Comparison of ENCODE assay signal across 1 cellular context in the genomic region with DNA sequence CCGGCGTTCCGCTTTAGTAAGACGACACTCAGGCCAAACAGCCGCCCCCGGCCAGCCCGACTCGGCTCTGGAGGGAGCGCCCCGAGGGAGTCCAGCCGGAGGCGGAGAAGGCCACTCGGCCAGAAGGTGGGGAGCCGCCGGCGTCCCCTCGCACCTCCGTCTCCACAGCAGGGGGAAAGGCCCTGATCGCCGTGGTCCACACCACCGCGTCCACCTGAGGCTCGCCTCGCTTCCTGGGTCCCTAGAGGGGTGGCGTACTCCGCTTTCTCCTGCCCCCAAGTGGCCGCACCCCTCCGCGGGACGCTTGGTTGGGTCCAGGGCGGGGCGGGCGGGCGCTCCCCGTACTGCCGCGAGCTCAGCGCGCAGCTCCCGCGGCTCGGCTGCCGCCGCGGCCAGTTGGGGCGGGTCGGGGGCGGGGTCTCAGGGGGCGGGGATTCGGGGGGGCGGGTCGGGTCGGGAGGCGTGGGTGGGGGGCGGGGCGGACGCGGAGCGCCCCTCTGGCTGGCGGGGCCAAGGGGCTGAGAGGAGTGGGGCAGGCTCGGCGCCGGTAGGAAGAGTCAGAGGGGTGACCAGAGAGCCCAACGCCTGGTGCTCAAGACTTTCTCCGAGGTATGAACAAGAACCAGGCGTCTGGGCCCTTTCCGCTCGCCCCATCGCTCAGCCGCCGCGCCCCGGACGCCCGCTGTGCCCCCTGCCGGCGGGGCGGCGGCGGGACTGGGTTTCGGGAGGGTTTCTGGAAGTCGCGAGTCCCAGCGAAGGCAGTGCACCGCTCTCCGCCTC.
TF ChIP-seq lines count a peak whose summit lies in the region.

A gene (plus strand): TSS at position 523 of the 780 bp plus-strand sequence. CDS start 37,927 bp downstream, outside the sequence.

TF ChIP-seq in K562, 482 proteins besides CTCF, POLR2A, EP300 and RAD21 (continued from another document and continues in another):
- TF ChIP-seq, protein P1, sequence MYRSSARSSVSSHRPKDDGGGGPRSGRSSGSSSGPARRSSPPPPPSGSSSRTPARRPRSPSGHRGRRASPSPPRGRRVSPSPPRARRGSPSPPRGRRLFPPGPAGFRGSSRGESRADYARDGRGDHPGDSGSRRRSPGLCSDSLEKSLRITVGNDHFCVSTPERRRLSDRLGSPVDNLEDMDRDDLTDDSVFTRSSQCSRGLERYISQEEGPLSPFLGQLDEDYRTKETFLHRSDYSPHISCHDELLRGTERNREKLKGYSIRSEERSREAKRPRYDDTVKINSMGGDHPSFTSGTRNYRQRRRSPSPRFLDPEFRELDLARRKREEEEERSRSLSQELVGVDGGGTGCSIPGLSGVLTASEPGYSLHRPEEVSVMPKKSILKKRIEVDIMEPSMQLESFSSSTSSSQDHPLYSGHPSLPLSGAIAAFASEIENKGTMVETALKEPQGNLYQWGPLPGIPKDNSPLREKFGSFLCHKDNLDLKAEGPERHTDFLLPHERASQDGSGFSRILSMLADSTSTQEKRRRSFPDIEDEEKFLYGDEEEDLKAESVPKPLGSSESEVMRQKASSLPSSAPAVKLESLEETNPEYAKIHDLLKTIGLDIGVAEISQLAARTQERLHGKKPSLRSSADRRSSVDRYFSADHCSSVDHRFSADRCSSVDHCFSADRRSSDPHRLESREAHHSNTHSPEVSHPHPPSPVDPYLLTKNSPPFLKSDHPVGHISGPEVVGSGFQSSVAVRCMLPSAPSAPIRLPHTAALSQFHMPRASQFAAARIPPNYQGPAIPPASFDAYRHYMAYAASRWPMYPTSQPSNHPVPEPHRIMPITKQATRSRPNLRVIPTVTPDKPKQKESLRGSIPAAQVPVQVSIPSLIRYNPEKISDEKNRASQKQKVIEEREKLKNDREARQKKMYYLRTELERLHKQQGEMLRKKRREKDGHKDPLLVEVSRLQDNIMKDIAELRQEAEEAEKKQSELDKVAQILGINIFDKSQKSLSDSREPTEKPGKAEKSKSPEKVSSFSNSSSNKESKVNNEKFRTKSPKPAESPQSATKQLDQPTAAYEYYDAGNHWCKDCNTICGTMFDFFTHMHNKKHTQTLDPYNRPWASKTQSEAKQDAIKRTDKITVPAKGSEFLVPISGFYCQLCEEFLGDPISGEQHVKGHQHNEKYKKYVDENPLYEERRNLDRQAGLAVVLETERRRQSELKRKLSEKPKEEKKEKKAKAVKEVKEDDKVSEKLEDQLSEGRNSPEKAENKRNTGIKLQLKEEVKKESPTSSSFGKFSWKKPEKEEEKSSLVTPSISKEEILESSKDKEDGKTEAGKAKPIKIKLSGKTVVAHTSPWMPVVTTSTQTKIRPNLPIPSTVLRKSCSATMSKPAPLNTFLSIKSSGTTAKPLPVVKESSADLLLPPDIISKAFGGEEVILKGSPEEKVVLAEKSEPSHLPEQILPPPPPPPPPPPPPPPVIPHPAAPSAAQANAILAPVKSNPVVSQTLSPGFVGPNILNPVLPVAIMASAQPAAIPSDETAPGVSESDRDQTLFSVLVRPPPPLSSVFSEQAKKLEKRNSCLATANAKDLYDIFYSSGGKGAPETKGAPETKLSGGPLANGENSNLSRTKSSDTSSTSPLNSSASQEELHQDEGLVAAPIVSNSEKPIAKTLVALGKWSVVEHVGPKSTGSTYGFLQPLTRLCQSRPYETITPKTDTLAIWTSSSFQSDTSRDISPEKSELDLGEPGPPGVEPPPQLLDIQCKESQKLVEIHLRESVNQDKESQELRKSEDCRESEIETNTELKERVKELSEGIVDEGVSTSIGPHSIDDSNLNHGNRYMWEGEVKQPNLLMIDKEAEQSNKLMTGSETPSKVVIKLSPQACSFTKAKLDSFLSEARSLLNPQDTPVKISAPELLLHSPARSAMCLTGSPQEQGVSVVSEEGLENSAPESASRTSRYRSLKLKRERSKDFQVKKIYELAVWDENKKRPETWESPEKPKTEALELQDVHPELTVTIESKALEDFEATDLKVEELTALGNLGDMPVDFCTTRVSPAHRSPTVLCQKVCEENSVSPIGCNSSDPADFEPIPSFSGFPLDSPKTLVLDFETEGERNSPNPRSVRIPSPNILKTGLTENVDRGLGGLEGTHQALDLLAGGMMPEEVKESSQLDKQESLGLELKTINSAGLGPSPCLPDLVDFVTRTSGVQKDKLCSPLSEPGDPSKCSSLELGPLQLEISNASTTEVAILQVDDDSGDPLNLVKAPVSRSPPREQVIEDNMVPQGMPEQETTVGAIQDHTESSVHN (IDR thresholded peaks at IDR 0.05; ENCODE audit: borderline replicate concordance in 1 of 2, low read depth in 1 of 2): no peak
- TF ChIP-seq ILK (tag; IDR thresholded peaks at IDR 0.05; ENCODE audit: borderline replicate concordance, low read depth) (no peak), TBP (optimal IDR thresholded peaks at IDR 0.05; ENCODE audit: low read depth, low read length) (peak; percentile 56), PPARD (CRISPR knock-in tag; IDR thresholded peaks at IDR 0.05) (no peak), ELF4 (CRISPR knock-in tag; IDR thresholded peaks at IDR 0.05) (no peak), ZNF695 (CRISPR knock-in tag; IDR thresholded peaks at IDR 0.05) (no peak), TCF7L2 (IDR thresholded peaks at IDR 0.05; ENCODE audit: low read depth, low read length) (peak; percentile 86), EGR1 (conservative IDR thresholded peaks at IDR 0.05) (peak; percentile 70), ZNF408 (CRISPR knock-in tag; IDR thresholded peaks at IDR 0.05; ENCODE audit: low read depth) (no peak), ZNF551 (CRISPR knock-in tag; IDR thresholded peaks at IDR 0.05) (no peak), ZNF165 (CRISPR knock-in tag; IDR thresholded peaks at IDR 0.05; ENCODE audit: borderline replicate concordance) (no peak), RB1 (IDR thresholded peaks at IDR 0.05; ENCODE audit: low read depth) (0 out of 2 replicates have a peak, but pooled peaks have one; percentile 14), TAF1 (IDR thresholded peaks at IDR 0.05; ENCODE audit: control insufficient read depth, extremely low read depth, insufficient read depth, low read length, severe bottlenecking) (peak; percentile 61), L3MBTL2 (IDR thresholded peaks at IDR 0.05) (0 out of 2 replicates have a peak, but pooled peaks have one; percentile 13), NEUROD1 (IDR thresholded peaks at IDR 0.05; ENCODE audit: borderline replicate concordance, low read depth, low read length, partially characterized antibody) (peak; percentile 21), CTBP1 (IDR thresholded peaks at IDR 0.05; ENCODE audit: borderline replicate concordance) (peak; percentile 26), ZNF239 (CRISPR knock-in tag; IDR thresholded peaks at IDR 0.05) (no peak), SREBF1 (IDR thresholded peaks at IDR 0.05; ENCODE audit: borderline replicate concordance, low read depth, low read length) (0 out of 2 replicates have a peak, but pooled peaks have one; percentile 38), SMAD4 (CRISPR knock-in tag; conservative IDR thresholded peaks at IDR 0.05) (peak; percentile 80), KLF13 (tag; IDR thresholded peaks at IDR 0.05; ENCODE audit: borderline replicate concordance, low read depth) (no peak), TAF7 (tag; IDR thresholded peaks at IDR 0.05) (peak; percentile 61), BCL6 (CRISPR knock-in tag; IDR thresholded peaks at IDR 0.05) (no peak), FOXK2 (conservative IDR thresholded peaks at IDR 0.05 in 1 of 2, IDR thresholded peaks at IDR 0.05 in 1 of 2; ENCODE audit: low read depth in 2 of 2) (peak in 1 of 2 experiments; percentile 99; a peak in 2 of 4 replicates), ZNF324 (CRISPR knock-in tag; IDR thresholded peaks at IDR 0.05) (no peak), ZNF436 (CRISPR knock-in tag; IDR thresholded peaks at IDR 0.05) (no peak), TRIM24 (IDR thresholded peaks at IDR 0.05) (no peak), NUFIP1 (IDR thresholded peaks at IDR 0.05; ENCODE audit: partially characterized antibody) (no peak), TAF9B (IDR thresholded peaks at IDR 0.05; ENCODE audit: partially characterized antibody) (peak; percentile 43), SUPT5H (IDR thresholded peaks at IDR 0.05) (peak; percentile 47), ESRRB (CRISPR knock-in tag; IDR thresholded peaks at IDR 0.05; ENCODE audit: borderline replicate concordance) (no peak)
- TF ChIP-seq, protein P2, sequence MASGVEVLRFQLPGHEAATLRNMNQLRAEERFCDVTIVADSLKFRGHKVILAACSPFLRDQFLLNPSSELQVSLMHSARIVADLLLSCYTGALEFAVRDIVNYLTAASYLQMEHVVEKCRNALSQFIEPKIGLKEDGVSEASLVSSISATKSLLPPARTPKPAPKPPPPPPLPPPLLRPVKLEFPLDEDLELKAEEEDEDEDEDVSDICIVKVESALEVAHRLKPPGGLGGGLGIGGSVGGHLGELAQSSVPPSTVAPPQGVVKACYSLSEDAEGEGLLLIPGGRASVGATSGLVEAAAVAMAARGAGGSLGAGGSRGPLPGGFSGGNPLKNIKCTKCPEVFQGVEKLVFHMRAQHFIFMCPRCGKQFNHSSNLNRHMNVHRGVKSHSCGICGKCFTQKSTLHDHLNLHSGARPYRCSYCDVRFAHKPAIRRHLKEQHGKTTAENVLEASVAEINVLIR (CRISPR knock-in tag; IDR thresholded peaks at IDR 0.05): no peak
- TF ChIP-seq, protein P3, sequence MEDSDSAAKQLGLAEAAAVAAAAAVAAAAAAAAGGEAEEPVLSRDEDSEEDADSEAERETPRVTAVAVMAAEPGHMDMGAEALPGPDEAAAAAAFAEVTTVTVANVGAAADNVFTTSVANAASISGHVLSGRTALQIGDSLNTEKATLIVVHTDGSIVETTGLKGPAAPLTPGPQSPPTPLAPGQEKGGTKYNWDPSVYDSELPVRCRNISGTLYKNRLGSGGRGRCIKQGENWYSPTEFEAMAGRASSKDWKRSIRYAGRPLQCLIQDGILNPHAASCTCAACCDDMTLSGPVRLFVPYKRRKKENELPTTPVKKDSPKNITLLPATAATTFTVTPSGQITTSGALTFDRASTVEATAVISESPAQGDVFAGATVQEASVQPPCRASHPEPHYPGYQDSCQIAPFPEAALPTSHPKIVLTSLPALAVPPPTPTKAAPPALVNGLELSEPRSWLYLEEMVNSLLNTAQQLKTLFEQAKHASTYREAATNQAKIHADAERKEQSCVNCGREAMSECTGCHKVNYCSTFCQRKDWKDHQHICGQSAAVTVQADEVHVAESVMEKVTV (CRISPR knock-in tag; IDR thresholded peaks at IDR 0.05): 0 out of 2 replicates have a peak, but pooled peaks have one; percentile 22
- TF ChIP-seq, protein P4, sequence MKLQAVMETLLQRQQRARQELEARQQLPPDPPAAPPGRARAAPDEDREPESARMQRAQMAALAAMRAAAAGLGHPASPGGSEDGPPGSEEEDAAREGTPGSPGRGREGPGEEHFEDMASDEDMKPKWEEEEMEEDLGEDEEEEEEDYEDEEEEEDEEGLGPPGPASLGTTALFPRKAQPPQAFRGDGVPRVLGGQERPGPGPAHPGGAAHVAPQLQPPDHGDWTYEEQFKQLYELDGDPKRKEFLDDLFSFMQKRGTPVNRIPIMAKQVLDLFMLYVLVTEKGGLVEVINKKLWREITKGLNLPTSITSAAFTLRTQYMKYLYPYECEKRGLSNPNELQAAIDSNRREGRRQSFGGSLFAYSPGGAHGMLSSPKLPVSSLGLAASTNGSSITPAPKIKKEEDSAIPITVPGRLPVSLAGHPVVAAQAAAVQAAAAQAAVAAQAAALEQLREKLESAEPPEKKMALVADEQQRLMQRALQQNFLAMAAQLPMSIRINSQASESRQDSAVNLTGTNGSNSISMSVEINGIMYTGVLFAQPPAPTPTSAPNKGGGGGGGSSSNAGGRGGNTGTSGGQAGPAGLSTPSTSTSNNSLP (IDR thresholded peaks at IDR 0.05; ENCODE audit: borderline replicate concordance, low read depth, low read length): no peak
- TF ChIP-seq, protein P5, sequence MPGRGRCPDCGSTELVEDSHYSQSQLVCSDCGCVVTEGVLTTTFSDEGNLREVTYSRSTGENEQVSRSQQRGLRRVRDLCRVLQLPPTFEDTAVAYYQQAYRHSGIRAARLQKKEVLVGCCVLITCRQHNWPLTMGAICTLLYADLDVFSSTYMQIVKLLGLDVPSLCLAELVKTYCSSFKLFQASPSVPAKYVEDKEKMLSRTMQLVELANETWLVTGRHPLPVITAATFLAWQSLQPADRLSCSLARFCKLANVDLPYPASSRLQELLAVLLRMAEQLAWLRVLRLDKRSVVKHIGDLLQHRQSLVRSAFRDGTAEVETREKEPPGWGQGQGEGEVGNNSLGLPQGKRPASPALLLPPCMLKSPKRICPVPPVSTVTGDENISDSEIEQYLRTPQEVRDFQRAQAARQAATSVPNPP (IDR thresholded peaks at IDR 0.05; ENCODE audit: borderline replicate concordance, insufficient read depth, insufficient read length): no peak
- TF ChIP-seq, protein P6, sequence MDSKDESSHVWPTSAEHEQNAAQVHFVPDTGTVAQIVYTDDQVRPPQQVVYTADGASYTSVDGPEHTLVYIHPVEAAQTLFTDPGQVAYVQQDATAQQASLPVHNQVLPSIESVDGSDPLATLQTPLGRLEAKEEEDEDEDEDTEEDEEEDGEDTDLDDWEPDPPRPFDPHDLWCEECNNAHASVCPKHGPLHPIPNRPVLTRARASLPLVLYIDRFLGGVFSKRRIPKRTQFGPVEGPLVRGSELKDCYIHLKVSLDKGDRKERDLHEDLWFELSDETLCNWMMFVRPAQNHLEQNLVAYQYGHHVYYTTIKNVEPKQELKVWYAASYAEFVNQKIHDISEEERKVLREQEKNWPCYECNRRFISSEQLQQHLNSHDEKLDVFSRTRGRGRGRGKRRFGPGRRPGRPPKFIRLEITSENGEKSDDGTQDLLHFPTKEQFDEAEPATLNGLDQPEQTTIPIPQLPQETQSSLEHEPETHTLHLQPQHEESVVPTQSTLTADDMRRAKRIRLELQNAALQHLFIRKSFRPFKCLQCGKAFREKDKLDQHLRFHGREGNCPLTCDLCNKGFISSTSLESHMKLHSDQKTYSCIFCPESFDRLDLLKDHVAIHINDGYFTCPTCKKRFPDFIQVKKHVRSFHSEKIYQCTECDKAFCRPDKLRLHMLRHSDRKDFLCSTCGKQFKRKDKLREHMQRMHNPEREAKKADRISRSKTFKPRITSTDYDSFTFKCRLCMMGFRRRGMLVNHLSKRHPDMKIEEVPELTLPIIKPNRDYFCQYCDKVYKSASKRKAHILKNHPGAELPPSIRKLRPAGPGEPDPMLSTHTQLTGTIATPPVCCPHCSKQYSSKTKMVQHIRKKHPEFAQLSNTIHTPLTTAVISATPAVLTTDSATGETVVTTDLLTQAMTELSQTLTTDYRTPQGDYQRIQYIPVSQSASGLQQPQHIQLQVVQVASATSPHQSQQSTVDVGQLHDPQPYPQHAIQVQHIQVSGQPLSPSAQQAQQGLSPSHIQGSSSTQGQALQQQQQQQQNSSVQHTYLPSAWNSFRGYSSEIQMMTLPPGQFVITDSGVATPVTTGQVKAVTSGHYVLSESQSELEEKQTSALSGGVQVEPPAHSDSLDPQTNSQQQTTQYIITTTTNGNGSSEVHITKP (IDR thresholded peaks at IDR 0.05; ENCODE audit: partially characterized antibody): peak; percentile 99
- TF ChIP-seq, protein P7, sequence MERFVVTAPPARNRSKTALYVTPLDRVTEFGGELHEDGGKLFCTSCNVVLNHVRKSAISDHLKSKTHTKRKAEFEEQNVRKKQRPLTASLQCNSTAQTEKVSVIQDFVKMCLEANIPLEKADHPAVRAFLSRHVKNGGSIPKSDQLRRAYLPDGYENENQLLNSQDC (CRISPR knock-in tag; IDR thresholded peaks at IDR 0.05): no peak
- TF ChIP-seq, protein P8, sequence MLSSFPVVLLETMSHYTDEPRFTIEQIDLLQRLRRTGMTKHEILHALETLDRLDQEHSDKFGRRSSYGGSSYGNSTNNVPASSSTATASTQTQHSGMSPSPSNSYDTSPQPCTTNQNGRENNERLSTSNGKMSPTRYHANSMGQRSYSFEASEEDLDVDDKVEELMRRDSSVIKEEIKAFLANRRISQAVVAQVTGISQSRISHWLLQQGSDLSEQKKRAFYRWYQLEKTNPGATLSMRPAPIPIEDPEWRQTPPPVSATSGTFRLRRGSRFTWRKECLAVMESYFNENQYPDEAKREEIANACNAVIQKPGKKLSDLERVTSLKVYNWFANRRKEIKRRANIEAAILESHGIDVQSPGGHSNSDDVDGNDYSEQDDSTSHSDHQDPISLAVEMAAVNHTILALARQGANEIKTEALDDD (IDR thresholded peaks at IDR 0.05): no peak
